Comparison of ENCODE assay signal across 25 cellular contexts in the genomic region with DNA sequence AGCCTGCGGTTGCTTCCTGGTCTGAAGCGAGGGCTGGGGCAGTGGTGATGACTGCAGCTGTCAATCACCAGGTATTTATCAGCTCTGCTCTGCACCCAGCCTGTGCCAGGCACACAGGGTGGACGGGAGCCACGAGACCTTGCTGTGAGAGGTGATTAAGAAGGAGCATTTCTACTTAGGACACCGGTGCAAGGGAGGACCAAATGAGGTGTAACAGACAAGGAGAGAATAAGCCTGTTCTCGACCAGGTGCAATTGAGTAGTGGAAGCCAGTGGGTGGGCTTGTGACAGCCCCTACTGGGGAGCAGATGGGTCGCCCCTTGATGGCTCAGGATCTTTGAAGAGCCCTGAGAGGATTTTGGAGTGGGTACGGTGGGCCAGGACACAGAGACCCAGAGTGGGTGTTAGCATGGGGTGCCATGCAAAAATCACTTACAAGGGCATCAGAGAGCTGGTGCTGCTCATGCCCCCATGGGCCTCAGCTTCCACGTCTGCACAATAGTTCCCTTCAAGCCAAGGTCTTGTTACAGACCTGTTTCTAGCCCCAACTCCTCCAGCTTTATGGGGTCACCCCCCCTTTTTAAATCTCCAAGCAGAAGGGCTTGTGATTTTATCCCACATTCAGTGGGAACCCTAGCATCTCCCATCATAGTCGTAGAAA. TPM values are rescaled to one million over a fixed set of nuclear protein-coding genes. Genes with fewer than 3 reads are reported as not detected.
DNase-seq lines count a peak whose midpoint lies in the region; ATAC-seq, FAIRE-seq and TF ChIP-seq lines count a peak whose summit lies in the region.
"Had no signal": no experiment of that assay in that cellular context is flagged by ENCODE, and none has a peak within 500 bp of the region (broad histone marks: within the 10 kb centered on the region; RNA-seq: fewer than 3 reads in every experiment).

No MANE protein-coding gene starts in this region.

- H3K9ac ChIP-seq in H1 (replicated peaks in 1 of 4; ENCODE audit: extremely low read depth in 1 of 4, low read depth in 3 of 4, low read length in 3 of 4) = no peak overlapping the region
- H3K9ac ChIP-seq: SK-N-SH had no signal

- H3K14ac ChIP-seq in H1 (ENCODE audit: insufficient read length) = no peak overlapping the region

- no peak overlapping the region for H3K4me3 ChIP-seq in H1 (ENCODE audit: extremely low read depth in 1 of 4, insufficient read depth in 2 of 4, low read depth in 3 of 4, low read length in 4 of 4)
- H3K4me3 ChIP-seq: esophagus muscularis mucosa, ovary, tibial artery had no signal

- ATAC-seq in GM21447 (IDR thresholded peaks at IDR 0.05; ENCODE audit: unreplicated experiment) = no peak
- ATAC-seq: HCT116 had no signal

- H3K4me1 Mint-ChIP-seq in activated CD4-positive, alpha-beta memory T cell treated with anti-CD3 and anti-CD28 coated beads, Interleukin-2, amount 10 ng/mL, durations not matched to agents 7 days and 5 days = peaks cover 30% of the 10 kb centered on the region
- peaks cover 19% of the 10 kb centered on the region for H3K4me1 Mint-ChIP-seq in activated CD4-positive, alpha-beta T cell treated with anti-CD3 and anti-CD28 coated beads, Interleukin-2, amount 10 ng/mL, durations not matched to agents 24 days and 14 days

- TF ChIP-seq CTCF in H1 (IDR thresholded peaks at IDR 0.05; ENCODE audit: control extremely low read depth in 1 of 3, insufficient read depth in 1 of 3, low read depth in 1 of 3, low read length in 3 of 3) = no peak

- H3K79me1 ChIP-seq in H1 (ENCODE audit: low read depth, low read length) = no peaks in the 10 kb centered on the region

- no peak overlapping the region for H4K5ac ChIP-seq in H1 (ENCODE audit: insufficient read length, low read depth, low read length)

- no peak overlapping the region for H3K4ac ChIP-seq in H1 (replicated peaks; ENCODE audit: insufficient read length, low read depth, low read length)

- POLR2A ChIA-PET in activated CD4-positive, alpha-beta memory T cell treated with anti-CD3 and anti-CD28 coated beads, Interleukin-2, amount 10 ng/mL, durations not matched to agents 7 days and 5 days (lab: Charles Lee) = interaction anchor here (1.2 to 1.3 kb wide), 2 partner anchors 24 to 85 kb away, joined by 3 to 4 read pairs; partner anchors contain the start of gene GPR55
- POLR2A ChIA-PET in H1 (lab: Charles Lee; ENCODE audit: partially characterized antibody) = interaction anchor here (0.8 to 2.1 kb wide), 3 partner anchors 24 to 564 kb away, joined by 3 to 7 read pairs (median 4); partner anchors contain the start of gene NCL

- no peaks in the 10 kb centered on the region for H3K36me3 Mint-ChIP-seq in activated CD4-positive, alpha-beta memory T cell treated with anti-CD3 and anti-CD28 coated beads, Interleukin-2, amount 10 ng/mL, durations not matched to agents 7 days and 5 days (ENCODE audit: low read depth)
- no peaks in the 10 kb centered on the region for H3K36me3 Mint-ChIP-seq in activated CD4-positive, alpha-beta T cell treated with anti-CD3 and anti-CD28 coated beads, Interleukin-2, amount 10 ng/mL, durations not matched to agents 24 days and 14 days (ENCODE audit: low read depth)
- H3K36me3 Mint-ChIP-seq: activated naive CD8-positive, alpha-beta T cell treated with anti-CD3 and anti-CD28 coated beads, Interleukin-2, amount 10 ng/mL, durations not matched to agents 7 days and 5 days; naive B cell had no signal

- no peaks in the 10 kb centered on the region for H3K23me2 ChIP-seq in H1 (ENCODE audit: low read depth, low read length)

- no peak overlapping the region for H3K56ac ChIP-seq in H1 (replicated peaks; ENCODE audit: insufficient read length, low read depth, low read length)

- H3K4me2 ChIP-seq in H1 (ENCODE audit: insufficient read depth in 1 of 2, low read depth in 2 of 2, low read length in 2 of 2) = no peak overlapping the region
- H3K4me2 ChIP-seq: SK-N-SH had no signal

- no peak overlapping the region for H3K23ac ChIP-seq in H1 (ENCODE audit: insufficient read length)

- intact Hi-C loops in activated CD4-positive, alpha-beta T cell treated with anti-CD3 and anti-CD28 coated beads, Interleukin-2, amount 10 ng/mL, durations not matched to agents 24 days and 14 days (cut with micrococcal nuclease) = no loop called here

- CTCF ChIA-PET in activated CD4-positive, alpha-beta memory T cell treated with anti-CD3 and anti-CD28 coated beads, Interleukin-2, amount 10 ng/mL, durations not matched to agents 7 days and 5 days (lab: Charles Lee) = interaction anchor here (1.6 to 11.5 kb wide), 4 partner anchors 73 to 156 kb away, joined by 3 to 230 read pairs (median 9); partner anchors contain the start of gene PSMD1
- CTCF ChIA-PET in H1 (lab: Charles Lee; ENCODE audit: partially characterized antibody) = interaction anchor here (0.9 to 21.7 kb wide), 12 partner anchors 9 to 152 kb away, joined by 3 to 332 read pairs (median 8); partner anchors contain the start of genes GPR55 and ITM2C

- no peak overlapping the region for H3K18ac ChIP-seq in H1 (ENCODE audit: extremely low read depth, low read length)

- no peak for TF ChIP-seq POLR2A in H1 (IDR thresholded peaks at IDR 0.05; ENCODE audit: control extremely low read depth in 1 of 2, low read depth in 2 of 2, low read length in 2 of 2)

- FAIRE-seq in H1 (lab: Jason Lieb, UNC) (no peak), frontal cortex (lab: Jason Lieb, UNC) (no peak)

- peak; percentile 5 for DNase-seq in activated CD4-positive, alpha-beta T cell treated with anti-CD3 and anti-CD28 coated beads for 48 hours
- DNase-seq in activated CD4-positive, alpha-beta T cell treated with anti-CD3 and anti-CD28 coated beads, Interleukin-2, amount 50 U/mL, for 4 hours = no peak
- peak; percentile 13 for DNase-seq in activated CD4-positive, alpha-beta memory T cell treated with anti-CD3 and anti-CD28 coated beads, Interleukin-2, amount 10 ng/mL, durations not matched to agents 7 days and 5 days
- DNase-seq in H1 (ENCODE audit: low read depth in 1 of 2, low spot score in 2 of 2) (no peak), frontal cortex (ENCODE audit: low spot score in 2 of 2) (no peak)
- peak; percentile 24 for DNase-seq in stimulated activated CD8-positive, alpha-beta memory T cell treated with anti-CD3 and anti-CD28 coated beads, Interleukin-4, amount 100 ng/mL, for 48 hours
- no peak for DNase-seq in activated CD4-positive, alpha-beta T cell treated with anti-CD3 and anti-CD28 coated beads, Interleukin-2, amount 10 ng/mL, durations not matched to agents 24 days and 14 days
- DNase-seq: 8988T; activated naive CD8-positive, alpha-beta T cell treated with anti-CD3 and anti-CD28 coated beads, Interleukin-2, amount 10 ng/mL, durations not matched to agents 7 days and 5 days; cerebellar nuclear complex; effector CD8-positive, alpha-beta T cell; foreskin melanocyte; mesendoderm; naive B cell; NCI-H1048; NCI-H187; NCI-H748 treated with DMSO at 0.1 percent for 48 hours; SK-N-SH had no signal

- H3K27ac ChIP-seq in H1 (ENCODE audit: low read depth, low read length) = no peak overlapping the region
- H3K27ac ChIP-seq: esophagus muscularis mucosa, ovary, tibial artery had no signal

- H3K27me3 Mint-ChIP-seq in activated CD4-positive, alpha-beta memory T cell treated with anti-CD3 and anti-CD28 coated beads, Interleukin-2, amount 10 ng/mL, durations not matched to agents 7 days and 5 days = peaks cover 30% of the 10 kb centered on the region
- peaks cover 54% of the 10 kb centered on the region for H3K27me3 Mint-ChIP-seq in activated CD4-positive, alpha-beta T cell treated with anti-CD3 and anti-CD28 coated beads, Interleukin-2, amount 10 ng/mL, durations not matched to agents 24 days and 14 days
- H3K27me3 Mint-ChIP-seq: naive B cell had no signal

- H3K4me1 ChIP-seq in H1 (replicated peaks in 1 of 4; ENCODE audit: control insufficient read depth in 3 of 4, insufficient read depth in 4 of 4, low read length in 3 of 4) = peaks cover 5 to 28% (median 14%) of the 10 kb centered on the region in 4 experiments
- H3K4me1 ChIP-seq: esophagus muscularis mucosa, tibial artery had no signal

- no peak overlapping the region; the same call in 1 of the 2 replicates for H2BK15ac ChIP-seq in H1 (ENCODE audit: low read length)

- no peak overlapping the region for H2BK5ac ChIP-seq in H1 (ENCODE audit: low read depth, low read length)

- no peak overlapping the region for H2AK5ac ChIP-seq in H1 (ENCODE audit: low read depth, low read length)

- 80% methylated on average over 10 of the region's 10 CpGs; no CpG with 5 or more reads in 1 of the 2 experiments for WGBS in H1 (ENCODE audit: extremely low coverage in 1 of 2, insufficient coverage in 1 of 2, insufficient read length in 1 of 2, insufficient replicate concordance in 2 of 2, low coverage in 1 of 2, low lambda C conversion rate in 2 of 2, missing lambda C conversion rate in 1 of 2), 2 experiments

- H4K20me1 ChIP-seq in H1 (replicated peaks in 1 of 2; ENCODE audit: control insufficient read depth in 1 of 2, insufficient read depth in 2 of 2, low read length in 2 of 2) = no peaks in the 10 kb centered on the region

- no peaks in the 10 kb centered on the region for H3K9me3 ChIP-seq in H1 (ENCODE audit: insufficient read depth in 2 of 2, low read depth in 1 of 2, low read length in 1 of 2)
- H3K9me3 ChIP-seq: esophagus muscularis mucosa, ovary, SK-N-SH, tibial artery had no signal

- H2AFZ ChIP-seq in H1 (ENCODE audit: low read length) = no peak overlapping the region

- H3K79me2 ChIP-seq in H1 (ENCODE audit: control insufficient read depth in 1 of 2, insufficient read depth in 2 of 2, low read length in 2 of 2) = no peaks in the 10 kb centered on the region

- no peak overlapping the region for H3K27ac Mint-ChIP-seq in activated CD4-positive, alpha-beta memory T cell treated with anti-CD3 and anti-CD28 coated beads, Interleukin-2, amount 10 ng/mL, durations not matched to agents 7 days and 5 days
- H3K27ac Mint-ChIP-seq in activated CD4-positive, alpha-beta T cell treated with anti-CD3 and anti-CD28 coated beads, Interleukin-2, amount 10 ng/mL, durations not matched to agents 24 days and 14 days = no peak overlapping the region
- H3K27ac Mint-ChIP-seq: activated naive CD8-positive, alpha-beta T cell treated with anti-CD3 and anti-CD28 coated beads, Interleukin-2, amount 10 ng/mL, durations not matched to agents 7 days and 5 days; CD4-positive, alpha-beta T cell had no signal

- TF ChIP-seq EP300 in H1 (IDR thresholded peaks at IDR 0.05; ENCODE audit: borderline replicate concordance in 1 of 2, low read depth in 2 of 2, low read length in 2 of 2) = no peak

- peaks cover 0 to 8% (median 0%) of the 10 kb centered on the region in 4 experiments; a peak in 2 of 7 replicates for H3K27me3 ChIP-seq in H1 (replicated peaks in 1 of 4; ENCODE audit: control insufficient read depth in 3 of 4, extremely low read depth in 1 of 4, insufficient read depth in 3 of 4, low read length in 3 of 4)
- H3K27me3 ChIP-seq: ovary had no signal

- no peaks in the 10 kb centered on the region for H3K9me3 Mint-ChIP-seq in activated CD4-positive, alpha-beta memory T cell treated with anti-CD3 and anti-CD28 coated beads, Interleukin-2, amount 10 ng/mL, durations not matched to agents 7 days and 5 days
- no peaks in the 10 kb centered on the region for H3K9me3 Mint-ChIP-seq in activated CD4-positive, alpha-beta T cell treated with anti-CD3 and anti-CD28 coated beads, Interleukin-2, amount 10 ng/mL, durations not matched to agents 24 days and 14 days
- H3K9me3 Mint-ChIP-seq: activated naive CD8-positive, alpha-beta T cell treated with anti-CD3 and anti-CD28 coated beads, Interleukin-2, amount 10 ng/mL, durations not matched to agents 7 days and 5 days; CD4-positive, alpha-beta T cell; naive B cell; stimulated activated naive CD8-positive, alpha-beta T cell treated with anti-CD3 and anti-CD28 coated beads, Interleukin-15, amount 100 ng/mL, for 72 hours had no signal

- H4K8ac ChIP-seq in H1 (ENCODE audit: extremely low read depth, insufficient read depth, low read length) = no peak overlapping the region

- no peak overlapping the region for H3K4me3 Mint-ChIP-seq in activated CD4-positive, alpha-beta memory T cell treated with anti-CD3 and anti-CD28 coated beads, Interleukin-2, amount 10 ng/mL, durations not matched to agents 7 days and 5 days
- H3K4me3 Mint-ChIP-seq in activated CD4-positive, alpha-beta T cell treated with anti-CD3 and anti-CD28 coated beads, Interleukin-2, amount 10 ng/mL, durations not matched to agents 24 days and 14 days = no peak overlapping the region
- H3K4me3 Mint-ChIP-seq: activated naive CD8-positive, alpha-beta T cell treated with anti-CD3 and anti-CD28 coated beads, Interleukin-2, amount 10 ng/mL, durations not matched to agents 7 days and 5 days; CD4-positive, alpha-beta T cell; stimulated activated naive CD8-positive, alpha-beta T cell treated with anti-CD3 and anti-CD28 coated beads, Interleukin-15, amount 100 ng/mL, for 72 hours had no signal

- TF ChIP-seq RAD21 in H1 (IDR thresholded peaks at IDR 0.05 in 1 of 2, conservative IDR thresholded peaks at IDR 0.05 in 1 of 2; ENCODE audit: low read depth in 2 of 2, low read length in 2 of 2) = no peak

- 0 out of 2 replicates have a peak overlapping the region, but pooled peaks have one; percentile 62 for H2BK12ac ChIP-seq in H1 (ENCODE audit: low read depth, low read length)

- no peak overlapping the region for H4K91ac ChIP-seq in H1 (replicated peaks; ENCODE audit: insufficient read length, low read length)

- H2BK120ac ChIP-seq in H1 (replicated peaks; ENCODE audit: low read depth, low read length) = no peak overlapping the region

- H3K36me3 ChIP-seq in H1 (ENCODE audit: control insufficient read depth in 2 of 4, insufficient read depth in 4 of 4, low read length in 3 of 4) = no peaks in the 10 kb centered on the region
- H3K36me3 ChIP-seq: esophagus muscularis mucosa, ovary, tibial artery had no signal

- H2BK20ac ChIP-seq in H1 (ENCODE audit: low read length) = no peak overlapping the region

RNA-seq across cellular contexts. Expression of gene GPR55, which starts 24.6 kb away (rescaled TPM):
- total RNA-seq in activated CD4-positive, alpha-beta memory T cell treated with anti-CD3 and anti-CD28 coated beads, Interleukin-2, amount 10 ng/mL, durations not matched to agents 7 days and 5 days = 1 to 10 TPM; 7.3 to 7.4 TPM
- not detected in 2 replicates for total RNA-seq in H1 (2021; fragmentation: NEBNext Ultra II Directional; extraction: Animal tissue kit (Norgen Biotek cat#: 25700))
- not detected in 2 replicates for polyA plus RNA-seq in H1 (2011; rRNA removed)
- polyA plus RNA-seq in H1 (2011; cell fraction: cytosol; rRNA removed) = not detected
- not detected for polyA plus RNA-seq in H1 (2011; cell fraction: nucleus; rRNA removed)
- not detected in 4 replicates for polyA plus RNA-seq in H1 (2012, experiment 1 of 2)
- polyA plus RNA-seq in H1 (2012, experiment 2 of 2) = not detected
- not detected for polyA plus RNA-seq in H1 (2013, experiment 1 of 2)
- polyA plus RNA-seq in H1 (2013, experiment 2 of 2) = not detected
- polyA minus RNA-seq in H1 (2011; rRNA and poly(A)+ RNA removed) = not detected in 2 replicates
- polyA minus RNA-seq in H1 (2011; cell fraction: cytosol; rRNA and poly(A)+ RNA removed) = not detected
- polyA minus RNA-seq in H1 (2011; cell fraction: nucleus; rRNA and poly(A)+ RNA removed) = not detected
- not detected for total RNA-seq in frontal cortex
- total RNA-seq in activated CD4-positive, alpha-beta T cell treated with anti-CD3 and anti-CD28 coated beads, Interleukin-2, amount 10 ng/mL, durations not matched to agents 24 days and 14 days = 0.23 and 0.38 TPM in 2 replicates
- polyA plus RNA-seq: SK-N-SH had no signal

RNA-seq across cellular contexts. Expression of gene ITM2C, which starts 35.7 kb away (rescaled TPM):
- total RNA-seq in activated CD4-positive, alpha-beta memory T cell treated with anti-CD3 and anti-CD28 coated beads, Interleukin-2, amount 10 ng/mL, durations not matched to agents 7 days and 5 days = 10 to 100 TPM; 25.4 to 26.8 TPM
- 362 and 367 TPM in 2 replicates for total RNA-seq in H1 (2021; fragmentation: NEBNext Ultra II Directional; extraction: Animal tissue kit (Norgen Biotek cat#: 25700))
- polyA plus RNA-seq in H1 (2011; rRNA removed) = 742 and 889 TPM in 2 replicates
- polyA plus RNA-seq in H1 (2011; cell fraction: cytosol; rRNA removed) = 714 TPM
- 967 TPM for polyA plus RNA-seq in H1 (2011; cell fraction: nucleus; rRNA removed)
- polyA plus RNA-seq in H1 (2012, experiment 1 of 2) = 466 to 565 TPM (median 504 TPM) in 4 replicates
- polyA plus RNA-seq in H1 (2012, experiment 2 of 2) = 396 TPM
- 442 TPM for polyA plus RNA-seq in H1 (2013, experiment 1 of 2)
- 531 TPM for polyA plus RNA-seq in H1 (2013, experiment 2 of 2)
- 807 and 840 TPM in 2 replicates for polyA minus RNA-seq in H1 (2011; rRNA and poly(A)+ RNA removed)
- 239 TPM for polyA minus RNA-seq in H1 (2011; cell fraction: cytosol; rRNA and poly(A)+ RNA removed)
- polyA minus RNA-seq in H1 (2011; cell fraction: nucleus; rRNA and poly(A)+ RNA removed) = 131 TPM
- 110 TPM for total RNA-seq in frontal cortex
- 8.3 and 10.3 TPM in 2 replicates for total RNA-seq in activated CD4-positive, alpha-beta T cell treated with anti-CD3 and anti-CD28 coated beads, Interleukin-2, amount 10 ng/mL, durations not matched to agents 24 days and 14 days

Comparison
In these comparisons a context has a peak if more than half of its experiments do, and no peak if none do; other contexts are left out.
1. DNase-seq: peak in activated CD4-positive, alpha-beta T cell treated with anti-CD3 and anti-CD28 coated beads for 48 hours (single experiment), activated CD4-positive, alpha-beta memory T cell treated with anti-CD3 and anti-CD28 coated beads, Interleukin-2, amount 10 ng/mL, durations not matched to agents 7 days and 5 days (single experiment) and stimulated activated CD8-positive, alpha-beta memory T cell treated with anti-CD3 and anti-CD28 coated beads, Interleukin-4, amount 100 ng/mL, for 48 hours (single experiment); none in activated CD4-positive, alpha-beta T cell treated with anti-CD3 and anti-CD28 coated beads, Interleukin-2, amount 50 U/mL, for 4 hours (0 of 2), H1 (0 of 2), frontal cortex (0 of 2) and activated CD4-positive, alpha-beta T cell treated with anti-CD3 and anti-CD28 coated beads, Interleukin-2, amount 10 ng/mL, durations not matched to agents 24 days and 14 days (single experiment).